In genomic region chr18:3350021-3350420, GRCh38 we compare ENCODE assay signal across 13 cellular contexts.
DNase-seq lines count a peak whose midpoint lies in the region; TF ChIP-seq lines count a peak whose summit lies in the region.
"Had no signal": no experiment of that assay in that cellular context is flagged by ENCODE, and none has a peak within 500 bp of the region (broad histone marks: within the 10 kb centered on the region; RNA-seq: fewer than 3 reads in every experiment).

No MANE protein-coding gene starts in this region.

- H3K4me1 Mint-ChIP-seq in MCF 10A (ENCODE audit: insufficient read depth, unreplicated experiment) (peaks cover 22% of the 10 kb centered on the region), neural crest cell (peaks cover 34% of the 10 kb centered on the region)

- POLR2A ChIA-PET in MCF 10A (lab: Yijun Ruan, JAX), result interaction anchor here (1.1 to 3.3 kb wide), 5 partner anchors 24 to 244 kb away, joined by 3 to 22 read pairs (median 5); no protein-coding TSS in a partner anchor

- BruUV-seq in MCF 10A (replicated peaks; lab: Mats Ljungman, UMichigan), result no TSS peak

- H3K9me3 Mint-ChIP-seq in MCF 10A (ENCODE audit: unreplicated experiment) (no peaks in the 10 kb centered on the region), neural crest cell (no peaks in the 10 kb centered on the region)
- H3K9me3 Mint-ChIP-seq: CD4-positive, alpha-beta T cell had no signal

- no peaks in the 10 kb centered on the region for H3K27me3 Mint-ChIP-seq in MCF 10A (ENCODE audit: insufficient read depth, unreplicated experiment)
- H3K27me3 Mint-ChIP-seq in neural crest cell (ENCODE audit: low read depth), result no peaks in the 10 kb centered on the region

- DNase-seq in breast epithelium (ENCODE audit: low spot score in 2 of 2) (no peak), MCF 10A (ENCODE audit: unreplicated experiment) (no peak), epithelial cell of prostate (ENCODE audit: low read depth, low spot score) (no peak), neural crest cell (ENCODE audit: low read depth, low spot score) (no peak), BE2C (no peak), NCI-H1930 (lab: John Stamatoyannopoulos, UW) (no peak), dedifferentiated amniotic fluid mesenchymal stem cell (ENCODE audit: extremely low spot score) (no peak)
- DNase-seq in activated effector memory CD4-positive, alpha-beta T cell treated with Interleukin-2 at 50 U/mL for 16 hours, result no peak
- DNase-seq: C1 segment of cervical spinal cord; Calu3; CD4-positive, alpha-beta T cell; DMS 273 treated with DMSO at 0.1 percent for 48 hours had no signal

- no peak overlapping the region for H3K4me3 Mint-ChIP-seq in MCF 10A (ENCODE audit: unreplicated experiment)
- H3K4me3 Mint-ChIP-seq in neural crest cell, result no peak overlapping the region
- H3K4me3 Mint-ChIP-seq: CD4-positive, alpha-beta T cell had no signal

- H3K27ac ChIP-seq in breast epithelium, result peak overlapping the region; percentile 61 to 76
- H3K27ac ChIP-seq in epithelial cell of prostate, result peak overlapping the region; percentile 80
- H3K27ac ChIP-seq: 22Rv1 had no signal

- intact Hi-C loops in breast epithelium (cut with DNase I; ENCODE audit: low total_unique reads) (no loop called here), MCF 10A (cut with micrococcal nuclease) (no loop called here)

- H3K27me3 ChIP-seq in breast epithelium (no peaks in the 10 kb centered on the region), BE2C (no peaks in the 10 kb centered on the region)

- TF ChIP-seq POLR2A in breast epithelium (IDR thresholded peaks at IDR 0.05), result no peak

- TF ChIP-seq CTCF in breast epithelium (IDR thresholded peaks at IDR 0.05) (no peak), MCF 10A (IDR thresholded peaks at IDR 0.05; ENCODE audit: unreplicated experiment) (no peak), neural crest cell (conservative IDR thresholded peaks at IDR 0.05) (no peak), BE2C (IDR thresholded peaks at IDR 0.05; ENCODE audit: low read depth, low read length) (no peak)

- H3K4me3 ChIP-seq in breast epithelium (no peak overlapping the region), BE2C (ENCODE audit: low read depth, low read length) (no peak overlapping the region)

- no peaks in the 10 kb centered on the region for H3K4me1 ChIP-seq in breast epithelium
- H3K4me1 ChIP-seq in BE2C, result no peaks in the 10 kb centered on the region

- H3K36me3 Mint-ChIP-seq in MCF 10A (ENCODE audit: insufficient read depth, unreplicated experiment) (no peaks in the 10 kb centered on the region), neural crest cell (ENCODE audit: low read depth) (no peaks in the 10 kb centered on the region)

- H3K27ac Mint-ChIP-seq in MCF 10A (ENCODE audit: low read depth, unreplicated experiment), result no peak overlapping the region
- peak overlapping the region; percentile 35 for H3K27ac Mint-ChIP-seq in neural crest cell (ENCODE audit: unreplicated experiment)
- H3K27ac Mint-ChIP-seq: CD4-positive, alpha-beta T cell had no signal

- no peaks in the 10 kb centered on the region for H3K9me3 ChIP-seq in breast epithelium
- no peaks in the 10 kb centered on the region for H3K9me3 ChIP-seq in BE2C

- H3K36me3 ChIP-seq in breast epithelium, result no peaks in the 10 kb centered on the region
- H3K36me3 ChIP-seq in BE2C, result no peaks in the 10 kb centered on the region

- CTCF ChIA-PET in MCF 10A (lab: Yijun Ruan, JAX), result interaction anchor here (0.7 to 2.3 kb wide), 3 partner anchors 13 to 317 kb away, joined by 3 to 7 read pairs (median 3); no protein-coding TSS in a partner anchor
